Comparison of ENCODE assay signal across 26 cellular contexts in the genomic region with DNA sequence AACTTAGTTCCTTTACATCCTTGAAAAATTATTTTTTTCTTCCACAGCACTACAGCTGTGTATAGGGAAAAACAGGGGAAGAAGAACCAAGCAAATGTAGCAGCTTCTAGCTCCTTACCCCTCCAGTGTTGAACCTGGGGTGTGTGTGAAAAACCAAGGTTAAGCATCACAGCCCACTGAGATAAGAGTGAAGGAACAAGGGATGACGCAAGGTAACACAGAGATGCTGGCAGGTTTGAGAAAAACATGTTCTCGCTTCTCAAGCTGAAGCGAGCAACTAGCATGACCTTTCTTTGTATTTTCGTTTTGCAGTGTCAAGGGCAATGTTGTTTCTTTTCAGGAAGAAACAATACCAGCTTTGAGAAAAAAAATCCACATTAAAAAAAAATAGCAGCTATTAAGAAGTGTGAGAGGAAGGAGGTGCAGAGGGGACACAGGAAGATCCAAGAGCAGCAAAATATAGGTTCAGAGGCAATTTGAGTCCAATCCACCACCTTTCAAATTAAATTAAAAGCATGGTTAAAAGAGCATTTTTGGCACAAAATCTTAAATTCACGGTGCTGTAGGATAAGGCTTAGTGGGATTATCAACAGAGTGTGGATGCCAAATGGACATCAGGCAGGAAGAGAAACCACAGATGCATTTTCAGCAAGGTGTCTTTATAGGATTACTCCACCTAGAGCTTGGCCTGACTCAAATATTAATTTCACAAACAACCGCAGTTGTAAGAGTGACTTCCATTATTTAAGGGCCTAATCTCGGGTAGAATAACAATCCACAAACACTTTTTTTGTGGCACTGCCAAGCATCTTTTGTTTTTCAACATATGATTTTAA.
A peak's percentile ranks its signal among the peaks of the same experiment; 100 is the strongest.
DNase-seq lines count a peak whose midpoint lies in the region; ATAC-seq and TF ChIP-seq lines count a peak whose summit lies in the region.
"Had no signal": no experiment of that assay in that cellular context is flagged by ENCODE, and none has a peak within 500 bp of the region (broad histone marks: within the 10 kb centered on the region; RNA-seq: fewer than 3 reads in every experiment).

No MANE protein-coding gene starts in this region.

- H3K4me3 ChIP-seq in CD8-positive, alpha-beta memory T cell (ENCODE audit: low read length) = no peak overlapping the region
- H3K4me3 ChIP-seq in choroid plexus epithelial cell (ENCODE audit: low read depth, low read length) (no peak overlapping the region), Caco-2 (ENCODE audit: low read depth, low read length) (no peak overlapping the region), Karpas-422 (ENCODE audit: low read length) (no peak overlapping the region)
- H3K4me3 ChIP-seq: A549, skin epidermis had no signal

- intact Hi-C loops in Caco-2 (cut with micrococcal nuclease; ENCODE audit: unreplicated experiment) = no loop called here

- POLR2A ChIA-PET in CD8-positive, alpha-beta memory T cell (lab: Charles Lee) = no interaction called here
- POLR2A ChIA-PET in Caco-2 (lab: Charles Lee) = no interaction called here

- H3K4me1 Mint-ChIP-seq in CD8-positive, alpha-beta memory T cell = peaks cover 13 to 28% (median 15%) of the 10 kb centered on the region in 3 donors
- H3K4me1 Mint-ChIP-seq in nephron progenitor cell (peaks cover 15% of the 10 kb centered on the region), Caco-2 (ENCODE audit: low read depth, unreplicated experiment) (no peaks in the 10 kb centered on the region)
- H3K4me1 Mint-ChIP-seq: activated B cell treated with CpG ODN at 0.5 μM for 24 hours, B cell had no signal

- no peak overlapping the region for H3K4me2 ChIP-seq in Karpas-422 (ENCODE audit: low read depth, low read length, poor library complexity, severe bottlenecking)
- H3K4me2 ChIP-seq: A549 had no signal

- no peaks in the 10 kb centered on the region for H3K27me3 ChIP-seq in CD8-positive, alpha-beta memory T cell (ENCODE audit: insufficient read depth, low read length, poor library complexity, severe bottlenecking)
- H3K27me3 ChIP-seq in Caco-2 (replicated peaks; ENCODE audit: control insufficient read depth, insufficient read depth, low read length) (no peaks in the 10 kb centered on the region), Karpas-422 (ENCODE audit: low read length) (no peaks in the 10 kb centered on the region)

- no peaks in the 10 kb centered on the region for H3K79me2 ChIP-seq in Karpas-422 (ENCODE audit: low read length)

- H3K27ac Mint-ChIP-seq in CD8-positive, alpha-beta memory T cell = peak overlapping the region in 6 of 8 donors; percentile 3 to 75 (median 48)
- H3K27ac Mint-ChIP-seq in nephron progenitor cell (peak overlapping the region; percentile 27), Caco-2 (ENCODE audit: unreplicated experiment) (no peak overlapping the region)
- H3K27ac Mint-ChIP-seq: activated B cell treated with CpG ODN at 0.5 μM for 24 hours; activated CD4-positive, alpha-beta memory T cell treated with anti-CD3 and anti-CD28 coated beads for 36 hours; B cell; endodermal cell had no signal

- no peaks in the 10 kb centered on the region for H4K20me1 ChIP-seq in Karpas-422 (ENCODE audit: insufficient read depth, low read depth, low read length)

- H3K9me3 Mint-ChIP-seq in CD8-positive, alpha-beta memory T cell = no peaks in the 10 kb centered on the region
- H3K9me3 Mint-ChIP-seq in nephron progenitor cell = no peaks in the 10 kb centered on the region
- no peaks in the 10 kb centered on the region for H3K9me3 Mint-ChIP-seq in Caco-2 (ENCODE audit: unreplicated experiment)
- H3K9me3 Mint-ChIP-seq: activated B cell treated with CpG ODN at 0.5 μM for 24 hours; activated CD4-positive, alpha-beta memory T cell treated with anti-CD3 and anti-CD28 coated beads for 36 hours; brain; endodermal cell had no signal

- H3K4me3 Mint-ChIP-seq in CD8-positive, alpha-beta memory T cell = peak overlapping the region in 1 of 7 donors; percentile 22
- H3K4me3 Mint-ChIP-seq in nephron progenitor cell (no peak overlapping the region), Caco-2 (ENCODE audit: unreplicated experiment) (no peak overlapping the region)
- H3K4me3 Mint-ChIP-seq: activated B cell treated with CpG ODN at 0.5 μM for 24 hours; activated CD4-positive, alpha-beta memory T cell treated with anti-CD3 and anti-CD28 coated beads for 36 hours; B cell; brain; endodermal cell had no signal

- TF ChIP-seq CTCF in choroid plexus epithelial cell (conservative IDR thresholded peaks at IDR 0.05; ENCODE audit: low read depth, low read length) = no peak
- no peak for TF ChIP-seq CTCF in nephron progenitor cell (IDR thresholded peaks at IDR 0.05)
- TF ChIP-seq CTCF in Caco-2 (IDR thresholded peaks at IDR 0.05; ENCODE audit: insufficient read depth in 1 of 2, low read depth in 1 of 2, low read length in 1 of 2, severe bottlenecking in 1 of 2, unreplicated experiment in 1 of 2) = no peak

- no peak for ATAC-seq in HG02571 (IDR thresholded peaks at IDR 0.05; ENCODE audit: unreplicated experiment)
- ATAC-seq: A549, HCT116, SK-N-SH treated with all-trans-retinoic acid at 6 μM for 48 hours had no signal

- CTCF ChIA-PET in CD8-positive, alpha-beta memory T cell (lab: Charles Lee) = interaction anchor here (1.4 kb wide), 1 partner anchor 73 kb away, joined by 3 read pairs; no protein-coding TSS in a partner anchor
- CTCF ChIA-PET in Caco-2 (lab: Charles Lee) = interaction anchor here (1.0 kb wide), 1 partner anchor 77 kb away, joined by 3 read pairs; no protein-coding TSS in a partner anchor

- H3K9ac ChIP-seq in Karpas-422 (ENCODE audit: low read length) = no peak overlapping the region

- no TSS peak for BruUV-seq in Caco-2 (replicated peaks; lab: Mats Ljungman, UMichigan)

- no peaks in the 10 kb centered on the region for H3K4me1 ChIP-seq in CD8-positive, alpha-beta memory T cell (ENCODE audit: insufficient read depth, low read length)
- H3K4me1 ChIP-seq in Caco-2 (no peaks in the 10 kb centered on the region), Karpas-422 (ENCODE audit: low read length) (peaks cover 3% of the 10 kb centered on the region)
- H3K4me1 ChIP-seq: A549 had no signal

- H3K9me3 ChIP-seq in CD8-positive, alpha-beta memory T cell (ENCODE audit: low read length) = no peaks in the 10 kb centered on the region
- H3K9me3 ChIP-seq in Caco-2 (no peaks in the 10 kb centered on the region), Karpas-422 (ENCODE audit: low read length) (no peaks in the 10 kb centered on the region)
- H3K9me3 ChIP-seq: A549 had no signal

- H3K36me3 ChIP-seq in CD8-positive, alpha-beta memory T cell (ENCODE audit: insufficient read depth, low read length) = no peaks in the 10 kb centered on the region
- no peaks in the 10 kb centered on the region for H3K36me3 ChIP-seq in Caco-2 (ENCODE audit: control insufficient read depth, insufficient read depth, low read length)
- H3K36me3 ChIP-seq in Karpas-422 (ENCODE audit: insufficient read depth, low read length) = no peaks in the 10 kb centered on the region

- no peak for DNase-seq in CD8-positive, alpha-beta memory T cell
- DNase-seq in NCI-H524 (lab: John Stamatoyannopoulos, UW) = peak; percentile 33 to 60
- peak; percentile 24 for DNase-seq in choroid plexus epithelial cell (ENCODE audit: low read depth)
- no peak for DNase-seq in nephron progenitor cell
- DNase-seq in NCI-H2171 treated with DMSO at 0.1 percent for 48 hours (lab: John Stamatoyannopoulos, UW) = no peak
- DNase-seq in Caco-2 = no peak
- DNase-seq in Karpas-422 = no peak
- DNase-seq: activated B cell treated with CpG ODN at 0.5 μM for 24 hours; activated CD4-positive, alpha-beta memory T cell treated with anti-CD3 and anti-CD28 coated beads for 36 hours; activated gamma-delta T cell treated with Interleukin-2 at 50 U/mL for 16 hours; activated T-cell treated with anti-CD3 and anti-CD28 coated beads for 4 hours; cortex of kidney; endodermal cell; NCI-H1105 treated with DMSO at 0.1 percent for 48 hours; NCI-H2029 treated with DMSO at 0.1 percent for 48 hours; NCI-H345; OCI-M1; stimulated activated CD4-positive, alpha-beta T cell treated with anti-CD3 and anti-CD28 coated beads, Interleukin-1b, Interleukin-23, amount 100 ng/mL, for 48 hours; substantia nigra had no signal

- no peak overlapping the region for H2AFZ ChIP-seq in Karpas-422 (ENCODE audit: low read length)

- peaks cover 0 to 3% (median 0%) of the 10 kb centered on the region in 3 donors for H3K36me3 Mint-ChIP-seq in CD8-positive, alpha-beta memory T cell
- H3K36me3 Mint-ChIP-seq in nephron progenitor cell (ENCODE audit: low read depth) (no peaks in the 10 kb centered on the region), Caco-2 (ENCODE audit: insufficient read depth, unreplicated experiment) (no peaks in the 10 kb centered on the region)
- H3K36me3 Mint-ChIP-seq: activated CD4-positive, alpha-beta memory T cell treated with anti-CD3 and anti-CD28 coated beads for 36 hours; brain had no signal

- H3K9me2 ChIP-seq in Karpas-422 (replicated peaks; ENCODE audit: insufficient read depth, low read length) = no peaks in the 10 kb centered on the region

- H3K27ac ChIP-seq in CD8-positive, alpha-beta memory T cell (ENCODE audit: low read depth, low read length) = no peak overlapping the region
- H3K27ac ChIP-seq in Karpas-422 (ENCODE audit: low read length) = no peak overlapping the region
- H3K27ac ChIP-seq: A549 had no signal

- no peaks in the 10 kb centered on the region for H3K27me3 Mint-ChIP-seq in CD8-positive, alpha-beta memory T cell
- H3K27me3 Mint-ChIP-seq in nephron progenitor cell (ENCODE audit: low read depth, poor library complexity) (peaks cover 14% of the 10 kb centered on the region), Caco-2 (ENCODE audit: insufficient read depth, unreplicated experiment) (no peaks in the 10 kb centered on the region)
- H3K27me3 Mint-ChIP-seq: activated B cell treated with CpG ODN at 0.5 μM for 24 hours; activated CD4-positive, alpha-beta memory T cell treated with anti-CD3 and anti-CD28 coated beads for 36 hours; B cell; brain had no signal

Comparison
In these comparisons a context has a peak if more than half of its experiments do, and no peak if none do; other contexts are left out.
1. DNase-seq: peak in NCI-H524 (2 of 2) and choroid plexus epithelial cell (single experiment); none in CD8-positive, alpha-beta memory T cell (0 of 5), nephron progenitor cell (single experiment), NCI-H2171 treated with DMSO at 0.1 percent for 48 hours (single experiment), Caco-2 (0 of 2) and Karpas-422 (single experiment).